ENCODE assay signal across 40 cellular contexts in the genomic region with DNA sequence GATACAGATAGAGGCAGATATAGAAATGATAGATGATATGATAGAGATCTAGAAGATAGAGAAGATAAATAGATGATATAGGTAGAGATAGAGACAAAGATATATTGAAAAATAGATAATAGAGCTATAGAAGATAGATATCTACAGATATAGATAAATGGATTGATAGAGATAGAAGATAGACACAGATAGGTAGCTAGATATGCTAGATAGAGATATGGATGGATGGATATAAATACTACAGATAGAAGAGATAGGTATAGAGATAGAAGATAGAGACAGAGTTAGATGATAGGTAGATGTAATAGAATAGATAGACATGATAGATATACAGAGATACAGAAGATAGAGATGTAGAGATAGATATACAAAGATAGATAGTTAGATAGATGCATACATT. TPM values are rescaled to one million over a fixed set of nuclear protein-coding genes. Genes with fewer than 3 reads are reported as not detected.
"Had no signal": no experiment of that assay in that cellular context is flagged by ENCODE, and none has a peak within 500 bp of the region (broad histone marks: within the 10 kb centered on the region; RNA-seq: fewer than 3 reads in every experiment).

No MANE protein-coding gene starts in this region.

- H3K27ac Mint-ChIP-seq: activated CD4-positive, alpha-beta memory T cell treated with anti-CD3 and anti-CD28 coated beads for 36 hours; activated CD4-positive, alpha-beta T cell treated with anti-CD3 and anti-CD28 coated beads for 36 hours; activated CD4-positive, alpha-beta T cell treated with anti-CD3 and anti-CD28 coated beads, Interleukin-2, amount 10 ng/mL, durations not matched to agents 7 days and 5 days; activated CD8-positive, alpha-beta T cell treated with anti-CD3 and anti-CD28 coated beads for 36 hours; activated naive CD4-positive, alpha-beta T cell treated with anti-CD3 and anti-CD28 coated beads for 36 hours; activated naive CD4-positive, alpha-beta T cell treated with anti-CD3 and anti-CD28 coated beads, Interleukin-2, amount 50 U/mL, for 72 hours; activated naive CD8-positive, alpha-beta T cell treated with anti-CD3 and anti-CD28 coated beads for 36 hours; activated T-cell treated with anti-CD3 and anti-CD28 coated beads, Interleukin-2, amount 50 U/mL, for 24 hours; activated T-helper 1 cell treated with anti-CD3 and anti-CD28 coated beads, Interleukin-12 subunit alpha, Interleukin-12 subunit beta, Interleukin-2, Interleukin-4 antibody, amounts not matched to agents 30 ng/mL and 10 ng/mL and 1 ng/mL, durations not matched to agents 14 hours and 24 hours and 36 hours; activated T-helper 17 cell treated with anti-CD3 and anti-CD28 coated beads, Interleukin-2, amount 50 U/mL, for 72 hours; brain; T-helper 1 cell treated with Interleukin-12 subunit alpha and Interleukin-12 subunit beta and Interleukin-4 antibody, amounts not matched to agents 30 μg/mL and 1 μg/mL, for 36 hours; T-helper 2 cell treated with Interferon-gamma antibody and Interleukin-4, amounts not matched to agents 5 μg/mL and 100 μg/mL, for 36 hours; WTC11 had no signal

- H3K4me3 ChIP-seq: adrenal gland, cardiac muscle cell, colonic mucosa had no signal

- H3K4me3 Mint-ChIP-seq: activated CD4-positive, alpha-beta memory T cell treated with anti-CD3 and anti-CD28 coated beads for 36 hours; activated CD4-positive, alpha-beta T cell treated with anti-CD3 and anti-CD28 coated beads for 36 hours; activated CD4-positive, alpha-beta T cell treated with anti-CD3 and anti-CD28 coated beads, Interleukin-2, amount 10 ng/mL, durations not matched to agents 7 days and 5 days; activated CD8-positive, alpha-beta T cell treated with anti-CD3 and anti-CD28 coated beads for 36 hours; activated naive CD4-positive, alpha-beta T cell treated with anti-CD3 and anti-CD28 coated beads for 36 hours; activated naive CD8-positive, alpha-beta T cell treated with anti-CD3 and anti-CD28 coated beads for 36 hours; activated T-cell treated with anti-CD3 and anti-CD28 coated beads, Interleukin-2, amount 50 U/mL, for 24 hours; activated T-helper 1 cell treated with anti-CD3 and anti-CD28 coated beads, Interleukin-12 subunit alpha, Interleukin-12 subunit beta, Interleukin-2, Interleukin-4 antibody, amounts not matched to agents 30 ng/mL and 10 ng/mL and 1 ng/mL, durations not matched to agents 14 hours and 24 hours and 36 hours; activated T-helper 17 cell treated with anti-CD3 and anti-CD28 coated beads, Interleukin-2, amount 50 U/mL, for 72 hours; brain; central memory CD8-positive, alpha-beta T cell; T-helper 1 cell treated with Interleukin-12 subunit alpha and Interleukin-12 subunit beta and Interleukin-4 antibody, amounts not matched to agents 30 μg/mL and 1 μg/mL, for 36 hours; T-helper 2 cell treated with Interferon-gamma antibody and Interleukin-4, amounts not matched to agents 5 μg/mL and 100 μg/mL, for 36 hours; WTC11 had no signal

- H3K4me1 ChIP-seq: adrenal gland, colonic mucosa had no signal

- H3K27me3 ChIP-seq: adrenal gland, colonic mucosa had no signal

- H3K9me3 ChIP-seq: adrenal gland, colonic mucosa had no signal

- H3K36me3 Mint-ChIP-seq: activated CD4-positive, alpha-beta memory T cell treated with anti-CD3 and anti-CD28 coated beads for 36 hours; activated naive CD4-positive, alpha-beta T cell treated with anti-CD3 and anti-CD28 coated beads, Interleukin-2, amount 50 U/mL, for 72 hours; activated naive CD8-positive, alpha-beta T cell treated with anti-CD3 and anti-CD28 coated beads for 36 hours; brain; WTC11 had no signal

- H3K27ac ChIP-seq: adrenal gland, cardiac muscle cell, colonic mucosa, WERI-Rb-1 had no signal

- ATAC-seq: activated CD4-positive, alpha-beta T cell treated with anti-CD3 and anti-CD28 coated beads for 36 hours; activated CD4-positive, CD25-positive, alpha-beta regulatory T cell treated with anti-CD3 and anti-CD28 coated beads, Interleukin-2, amount 50 U/mL, for 24 hours; activated CD8-positive, alpha-beta T cell treated with anti-CD3 and anti-CD28 coated beads for 36 hours; activated naive CD4-positive, alpha-beta T cell treated with anti-CD3 and anti-CD28 coated beads, Interleukin-2, amount 50 U/mL, for 72 hours; activated T-helper 17 cell treated with anti-CD3 and anti-CD28 coated beads, Interleukin-2, amount 50 U/mL, for 72 hours; WTC11 had no signal

- H3K4me1 Mint-ChIP-seq: activated CD4-positive, alpha-beta T cell treated with anti-CD3 and anti-CD28 coated beads for 36 hours; activated CD4-positive, alpha-beta T cell treated with anti-CD3 and anti-CD28 coated beads, Interleukin-2, amount 10 ng/mL, durations not matched to agents 7 days and 5 days; activated naive CD8-positive, alpha-beta T cell treated with anti-CD3 and anti-CD28 coated beads for 36 hours; activated T-helper 17 cell treated with anti-CD3 and anti-CD28 coated beads, Interleukin-2, amount 50 U/mL, for 72 hours; brain; central memory CD8-positive, alpha-beta T cell had no signal

- H3K36me3 ChIP-seq: adrenal gland, cardiac muscle cell, colonic mucosa, WERI-Rb-1 had no signal

- DNase-seq: activated CD4-positive, alpha-beta memory T cell treated with anti-CD3 and anti-CD28 coated beads for 36 hours; activated CD4-positive, alpha-beta T cell treated with anti-CD3 and anti-CD28 coated beads for 1 hour; activated CD4-positive, alpha-beta T cell treated with anti-CD3 and anti-CD28 coated beads for 36 hours; activated CD4-positive, alpha-beta T cell treated with anti-CD3 and anti-CD28 coated beads for 48 hours; activated CD4-positive, alpha-beta T cell treated with anti-CD3 and anti-CD28 coated beads, Interleukin-2, amount 10 ng/mL, durations not matched to agents 7 days and 5 days; activated CD4-positive, alpha-beta T cell treated with anti-CD3 and anti-CD28 coated beads, Interleukin-2, amount 50 U/mL, for 4 hours; activated CD4-positive, CD25-positive, alpha-beta regulatory T cell; activated CD8-positive, alpha-beta memory T cell treated with anti-CD3 and anti-CD28 coated beads, Interleukin-2, amount 50 U/mL, for 4 hours; activated CD8-positive, alpha-beta T cell treated with anti-CD3 and anti-CD28 coated beads for 36 hours; activated effector memory CD4-positive, alpha-beta T cell treated with anti-CD3 and anti-CD28 coated beads, Interleukin-2, amount 50 U/mL, for 16 hours; activated gamma-delta T cell treated with Interleukin-2 at 50 U/mL for 16 hours; activated naive CD4-positive, alpha-beta T cell; activated naive CD4-positive, alpha-beta T cell treated with anti-CD3 and anti-CD28 coated beads for 36 hours; activated naive CD4-positive, alpha-beta T cell treated with anti-CD3 and anti-CD28 coated beads, Interleukin-2, amount 50 U/mL, for 16 hours; activated naive CD8-positive, alpha-beta T cell treated with anti-CD3 and anti-CD28 coated beads for 36 hours; activated T-cell treated with anti-CD3 and anti-CD28 coated beads for 4 hours; activated T-cell treated with anti-CD3 and anti-CD28 coated beads, Interleukin-2, amount 50 U/mL, for 24 hours; activated T-cell treated with anti-CD3 and anti-CD28 coated beads, Interleukin-2, amount 50 U/mL, for 48 hours; adrenal gland; amniotic stem cell; aorta; caudate nucleus; cerebellar nuclear complex; colonic mucosa; T-helper 1 cell; T-helper 2 cell; T-helper 9 cell; WERI-Rb-1 had no signal

- H3K27me3 Mint-ChIP-seq: activated CD4-positive, alpha-beta memory T cell treated with anti-CD3 and anti-CD28 coated beads for 36 hours; activated T-helper 17 cell treated with anti-CD3 and anti-CD28 coated beads, Interleukin-2, amount 50 U/mL, for 72 hours had no signal

- H3K9me3 Mint-ChIP-seq: activated CD4-positive, alpha-beta memory T cell treated with anti-CD3 and anti-CD28 coated beads for 36 hours; activated CD4-positive, alpha-beta T cell treated with anti-CD3 and anti-CD28 coated beads, Interleukin-2, amount 10 ng/mL, durations not matched to agents 7 days and 5 days; activated CD8-positive, alpha-beta T cell treated with anti-CD3 and anti-CD28 coated beads for 36 hours; activated naive CD4-positive, alpha-beta T cell treated with anti-CD3 and anti-CD28 coated beads for 36 hours; activated naive CD4-positive, alpha-beta T cell treated with anti-CD3 and anti-CD28 coated beads, Interleukin-2, amount 50 U/mL, for 72 hours; activated naive CD8-positive, alpha-beta T cell treated with anti-CD3 and anti-CD28 coated beads for 36 hours; activated T-cell treated with anti-CD3 and anti-CD28 coated beads, Interleukin-2, amount 50 U/mL, for 24 hours; activated T-helper 1 cell treated with anti-CD3 and anti-CD28 coated beads, Interleukin-12 subunit alpha, Interleukin-12 subunit beta, Interleukin-2, Interleukin-4 antibody, amounts not matched to agents 30 ng/mL and 10 ng/mL and 1 ng/mL, durations not matched to agents 14 hours and 24 hours and 36 hours; activated T-helper 17 cell treated with anti-CD3 and anti-CD28 coated beads, Interleukin-2, amount 50 U/mL, for 72 hours; central memory CD8-positive, alpha-beta T cell; T-helper 1 cell treated with Interleukin-12 subunit alpha and Interleukin-12 subunit beta and Interleukin-4 antibody, amounts not matched to agents 30 μg/mL and 1 μg/mL, for 36 hours; T-helper 2 cell treated with Interferon-gamma antibody and Interleukin-4, amounts not matched to agents 5 μg/mL and 100 μg/mL, for 36 hours; WTC11 had no signal

- FAIRE-seq: astrocyte, bronchial epithelial cell had no signal

RNA-seq across cellular contexts. Expression of gene TRIM17, which starts 31.4 kb away (rescaled TPM):
- polyA plus RNA-seq: aorta had no signal
